ENCODE assay signal across 20 cellular contexts in the genomic region with DNA sequence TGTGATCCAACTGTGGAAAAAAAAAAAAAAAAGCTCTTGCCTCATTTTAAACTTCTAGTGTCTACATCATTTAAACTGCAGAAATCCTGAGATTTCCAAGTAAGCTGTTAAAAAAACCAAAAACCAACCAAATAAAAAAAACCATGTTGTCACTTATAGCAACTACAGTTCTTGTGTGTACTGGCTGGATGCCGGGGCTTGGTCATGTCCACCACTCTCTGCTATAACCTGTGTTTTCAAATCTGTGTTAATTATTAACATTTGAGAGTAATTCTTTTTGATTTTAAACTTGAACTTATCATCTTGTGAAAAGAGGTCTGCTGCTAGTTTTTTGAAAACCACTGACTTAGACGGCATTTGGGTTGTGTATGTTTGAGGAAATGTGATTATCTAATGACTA. TPM values are rescaled to one million over a fixed set of nuclear protein-coding genes. Genes with fewer than 3 reads are reported as not detected.
DNase-seq lines count a peak whose midpoint lies in the region; ATAC-seq, FAIRE-seq and TF ChIP-seq lines count a peak whose summit lies in the region.
"Had no signal": no experiment of that assay in that cellular context is flagged by ENCODE, and none has a peak within 500 bp of the region (broad histone marks: within the 10 kb centered on the region; RNA-seq: fewer than 3 reads in every experiment).

No MANE protein-coding gene starts in this region.

- H3K4me1 ChIP-seq in liver (ENCODE audit: control insufficient read depth in 4 of 4, insufficient read depth in 4 of 4, low read length in 3 of 4) (peaks cover 5 to 29% (median 22%) of the 10 kb centered on the region in 4 donors), HepG2 (ENCODE audit: insufficient read depth, low read length) (no peaks in the 10 kb centered on the region), pancreas (no peaks in the 10 kb centered on the region), upper lobe of right lung (peaks cover 8% of the 10 kb centered on the region), neural progenitor cell (no peaks in the 10 kb centered on the region)

- TF ChIP-seq EP300 in HepG2 (IDR thresholded peaks at IDR 0.05; ENCODE audit: low read depth in 2 of 2, low read length in 2 of 2): no peak
- no peak for TF ChIP-seq EP300 in HepG2 (CRISPR knock-in tag; IDR thresholded peaks at IDR 0.05; ENCODE audit: borderline replicate concordance)

- in situ Hi-C loops in HepG2 (cut with HindIII; ENCODE audit: extremely low pct_ligation_motif_present, low pct_unique_long_range_greater_than_20kb): no loop called here

- H3K27ac ChIP-seq in liver (ENCODE audit: low read depth in 1 of 2, low read length in 2 of 2): peak overlapping the region; percentile 64 to 71
- H3K27ac ChIP-seq in HepG2 (ENCODE audit: extremely low read length, insufficient read depth, low read length): no peak overlapping the region
- H3K27ac ChIP-seq in pancreas: no peak overlapping the region
- H3K27ac ChIP-seq in upper lobe of right lung: peak overlapping the region; percentile 66
- no peak overlapping the region for H3K27ac ChIP-seq in neural progenitor cell

- BruUV-seq in HepG2 (replicated peaks; lab: Mats Ljungman, UMichigan): no TSS peak

- H3K4me3 ChIP-seq in liver (ENCODE audit: low read depth in 1 of 3, low read length in 3 of 3): no peak overlapping the region
- no peak overlapping the region for H3K4me3 ChIP-seq in HepG2 (replicated peaks in 1 of 3; ENCODE audit: insufficient read depth in 1 of 3, low read depth in 2 of 3, low read length in 3 of 3)
- no peak overlapping the region for H3K4me3 ChIP-seq in pancreas
- H3K4me3 ChIP-seq in upper lobe of right lung: no peak overlapping the region
- H3K4me3 ChIP-seq in neural progenitor cell: no peak overlapping the region

- H3K4me1 Mint-ChIP-seq in WTC11 (peaks cover 16% of the 10 kb centered on the region), neural progenitor cell (peaks cover 8% of the 10 kb centered on the region)

- H3K9me3 Mint-ChIP-seq in WTC11 (no peaks in the 10 kb centered on the region), neural progenitor cell (no peaks in the 10 kb centered on the region)
- H3K9me3 Mint-ChIP-seq: CD8-positive, alpha-beta T cell had no signal

- intact Hi-C loops in HepG2 (cut with micrococcal nuclease; ENCODE audit: unreplicated experiment) (no loop called here), pancreas (cut with DNase I) (no loop called here), upper lobe of right lung (cut with DNase I) (no loop called here)

- H3K9ac ChIP-seq in liver (ENCODE audit: low read depth in 1 of 2, low read length in 2 of 2) (peak overlapping the region in 1 of 2 donors; percentile 7), HepG2 (ENCODE audit: insufficient read depth, low read depth, low read length) (no peak overlapping the region), neural progenitor cell (no peak overlapping the region)

- H3K36me3 ChIP-seq in liver (ENCODE audit: control insufficient read depth in 4 of 4, insufficient read depth in 3 of 4, low read depth in 1 of 4, low read length in 3 of 4) (peaks cover 2 to 42% (median 17%) of the 10 kb centered on the region in 4 donors), HepG2 (replicated peaks in 1 of 2; ENCODE audit: control insufficient read depth in 1 of 2, insufficient read depth in 2 of 2, low read length in 2 of 2) (peaks cover 9 to 26% of the 10 kb centered on the region in 2 experiments; a peak in 4 of 5 replicates), pancreas (peaks cover 0 to 22% (median 0%) of the 10 kb centered on the region in 3 donors), upper lobe of right lung (peaks cover 12% of the 10 kb centered on the region), neural progenitor cell (no peaks in the 10 kb centered on the region)

- FAIRE-seq in HepG2 (lab: Jason Lieb, UNC) (no peak), pancreas (lab: Jason Lieb, UNC) (no peak)

- no peak overlapping the region for H3K27ac Mint-ChIP-seq in WTC11
- no peak overlapping the region for H3K27ac Mint-ChIP-seq in neural progenitor cell
- H3K27ac Mint-ChIP-seq: CD8-positive, alpha-beta T cell had no signal

- H3K9me3 ChIP-seq in liver (ENCODE audit: control insufficient read depth in 4 of 4, low read length in 3 of 4): no peaks in the 10 kb centered on the region
- H3K9me3 ChIP-seq in HepG2 (ENCODE audit: low read length): no peaks in the 10 kb centered on the region
- no peaks in the 10 kb centered on the region for H3K9me3 ChIP-seq in pancreas
- no peaks in the 10 kb centered on the region for H3K9me3 ChIP-seq in upper lobe of right lung
- no peaks in the 10 kb centered on the region for H3K9me3 ChIP-seq in neural progenitor cell (ENCODE audit: low read depth)

- no peaks in the 10 kb centered on the region for H3K27me3 Mint-ChIP-seq in WTC11 (ENCODE audit: low read depth)
- H3K27me3 Mint-ChIP-seq in neural progenitor cell (ENCODE audit: insufficient read depth, low read depth): peaks cover 2% of the 10 kb centered on the region

- H3K4me3 Mint-ChIP-seq in WTC11 (no peak overlapping the region), neural progenitor cell (no peak overlapping the region)
- H3K4me3 Mint-ChIP-seq: CD8-positive, alpha-beta T cell had no signal

- no peaks in the 10 kb centered on the region for H4K20me1 ChIP-seq in HepG2 (ENCODE audit: insufficient read depth, low read length)
- H4K20me1 ChIP-seq in neural progenitor cell (ENCODE audit: low read depth): no peaks in the 10 kb centered on the region

- peaks cover 10% of the 10 kb centered on the region for H3K36me3 Mint-ChIP-seq in WTC11
- H3K36me3 Mint-ChIP-seq in neural progenitor cell: peaks cover 22% of the 10 kb centered on the region

- ATAC-seq in HepG2 (no peak), pancreas (peak in 3 of 4 donors; percentile 69 to 81 (median 72)), upper lobe of right lung (no peak), WTC11 (no peak), HG02885 (IDR thresholded peaks at IDR 0.05; ENCODE audit: poor library complexity, unreplicated experiment) (no peak)
- ATAC-seq: CD8-positive, alpha-beta T cell had no signal

- H3K79me2 ChIP-seq in HepG2 (ENCODE audit: insufficient read depth, low read length) (no peaks in the 10 kb centered on the region), neural progenitor cell (ENCODE audit: low read depth) (no peaks in the 10 kb centered on the region)

- H3K4me2 ChIP-seq in HepG2 (ENCODE audit: low read depth, low read length): no peak overlapping the region
- H3K4me2 ChIP-seq in neural progenitor cell: no peak overlapping the region

- TF ChIP-seq RAD21 in liver (IDR thresholded peaks at IDR 0.05): no peak
- no peak for TF ChIP-seq RAD21 in HepG2 (CRISPR knock-in tag; IDR thresholded peaks at IDR 0.05)

- WGBS in liver: 31% methylated on average over 2 of the region's 2 CpGs
- WGBS in HepG2 (ENCODE audit: low lambda C conversion rate): 65% methylated on average over 2 of the region's 2 CpGs
- 21 to 33% methylated on average over 2 of the region's 2 CpGs for WGBS in pancreas, 2 donors

- POLR2A ChIA-PET in HepG2 (lab: Yijun Ruan, JAX): no interaction called here
- POLR2A ChIA-PET in WTC11 (lab: Charles Lee): no interaction called here

- no peak overlapping the region for H2AFZ ChIP-seq in HepG2 (ENCODE audit: low read length)
- H2AFZ ChIP-seq in neural progenitor cell (replicated peaks): no peak overlapping the region

- no peak for TF ChIP-seq CTCF in liver (IDR thresholded peaks at IDR 0.05; ENCODE audit: low read depth, low read length, missing input control)
- no peak for TF ChIP-seq CTCF in HepG2 (CRISPR knock-in tag; IDR thresholded peaks at IDR 0.05)
- TF ChIP-seq CTCF in pancreas (IDR thresholded peaks at IDR 0.05): no peak
- no peak for TF ChIP-seq CTCF in upper lobe of right lung (IDR thresholded peaks at IDR 0.05)
- no peak for TF ChIP-seq CTCF in WTC11 (IDR thresholded peaks at IDR 0.05)
- TF ChIP-seq CTCF in neural progenitor cell (IDR thresholded peaks at IDR 0.05): no peak

- H3K27me3 ChIP-seq in liver (ENCODE audit: control insufficient read depth in 4 of 4, insufficient read depth in 4 of 4, low read length in 3 of 4) (no peaks in the 10 kb centered on the region), HepG2 (ENCODE audit: control insufficient read depth in 1 of 2, insufficient read depth in 2 of 2, low read length in 2 of 2) (no peaks in the 10 kb centered on the region), pancreas (no peaks in the 10 kb centered on the region), upper lobe of right lung (no peaks in the 10 kb centered on the region), neural progenitor cell (no peaks in the 10 kb centered on the region)

- no peaks in the 10 kb centered on the region for H3F3A ChIP-seq in neural progenitor cell (ENCODE audit: low read depth)

- DNase-seq in HepG2 (ENCODE audit: low spot score) (no peak), kidney glomerular epithelial cell (lab: John Stamatoyannopoulos, UW) (peak; percentile 48), pancreas (peak in 2 of 6 donors; percentile 33 to 34), upper lobe of right lung (no peak), WTC11 (ENCODE audit: low spot score) (no peak), neural progenitor cell (ENCODE audit: low spot score) (no peak)
- DNase-seq: 8988T; C1 segment of cervical spinal cord; CD8-positive, alpha-beta T cell; DMS53; GDM1; GOT3; HCEC 1CT; Karpas-422; MV-4-11; NCI-H1105 treated with DMSO at 0.1 percent for 48 hours; NCI-H2171; Right ventricle myocardium superior had no signal

- no peak for TF ChIP-seq POLR2A in HepG2 (IDR thresholded peaks at IDR 0.05; ENCODE audit: insufficient read depth in 1 of 2, low read depth in 2 of 2, low read length in 2 of 2)

- CTCF ChIA-PET in HepG2 (lab: Yijun Ruan, JAX; ENCODE audit: low intra/inter-chr PET ratio, low total read pairs): no interaction called here
- CTCF ChIA-PET in WTC11 (lab: Charles Lee): interaction anchor here (1.2 to 1.9 kb wide), 4 partner anchors 18 to 64 kb away, joined by 4 to 7 read pairs (median 6); no protein-coding TSS in a partner anchor

RNA-seq across cellular contexts. Expression of a gene that starts 32.2 kb away (rescaled TPM):
- total RNA-seq in liver: 10 to 100 TPM; 28.7 to 44.5 TPM
- polyA plus RNA-seq in liver: 10 to 100 TPM; 60.7 to 66.9 TPM
- 47.6 and 51.7 TPM in 2 replicates for total RNA-seq in HepG2 (2016; rRNA removed; fragmentation: Illumina TruSeq; extraction: Trizol)
- total RNA-seq in HepG2 (2016; cell fraction: cytosol; rRNA removed; fragmentation: Illumina TruSeq; extraction: Trizol; ENCODE audit: low read depth): 16.5 and 25.0 TPM in 2 replicates
- 48.2 and 51.2 TPM in 2 replicates for total RNA-seq in HepG2 (2016; cell fraction: insoluble cytoplasmic fraction; rRNA removed; fragmentation: Illumina TruSeq; extraction: Trizol)
- total RNA-seq in HepG2 (2016; cell fraction: membrane; rRNA removed; fragmentation: Illumina TruSeq; extraction: Trizol): 24.9 and 33.2 TPM in 2 replicates
- 27.0 and 29.0 TPM in 2 replicates for total RNA-seq in HepG2 (2016; cell fraction: nucleus; rRNA removed; fragmentation: Illumina TruSeq; extraction: Trizol)
- 35.3 and 44.7 TPM in 2 replicates for polyA plus RNA-seq in HepG2 (2011; rRNA removed)
- polyA plus RNA-seq in HepG2 (2011; cell fraction: cytosol; rRNA removed): 51.3 and 78.1 TPM in 2 replicates
- 37.6 and 38.4 TPM in 2 replicates for polyA plus RNA-seq in HepG2 (2011; cell fraction: nucleus; rRNA removed)
- 16.2 and 31.9 TPM in 2 replicates for polyA plus RNA-seq in HepG2 (2012)
- 22.8 and 28.7 TPM in 2 replicates for polyA plus RNA-seq in HepG2 (2016; cell fraction: cytosol; fragmentation: Illumina TruSeq; extraction: Trizol; ENCODE audit: low read depth)
- polyA plus RNA-seq in HepG2 (2016; cell fraction: insoluble cytoplasmic fraction; fragmentation: Illumina TruSeq; extraction: Trizol; ENCODE audit: low read depth): 39.0 and 42.7 TPM in 2 replicates
- 26.7 and 27.3 TPM in 2 replicates for polyA plus RNA-seq in HepG2 (2016; cell fraction: membrane; fragmentation: Illumina TruSeq; extraction: Trizol; ENCODE audit: low read depth)
- polyA plus RNA-seq in HepG2 (2016; cell fraction: nucleus; fragmentation: Illumina TruSeq; extraction: Trizol; ENCODE audit: insufficient read depth, low read depth): 47.0 TPM in 2 replicates
- polyA minus RNA-seq in HepG2 (2011; rRNA and poly(A)+ RNA removed; ENCODE audit: low replicate concordance): 35.1 and 45.0 TPM in 2 replicates
- 15.2 and 16.8 TPM in 2 replicates for polyA minus RNA-seq in HepG2 (2011; cell fraction: cytosol; rRNA and poly(A)+ RNA removed)
- polyA minus RNA-seq in HepG2 (2011; cell fraction: nucleus; rRNA and poly(A)+ RNA removed): 4.4 and 8.2 TPM in 2 replicates
- total RNA-seq in pancreas: 10 to 100 TPM in 1 of 6 donors, 1 to 10 TPM in 5; 3.2 to 15.7 (median 6.6) TPM
- polyA plus RNA-seq in pancreas: 10 to 100 TPM in 1 of 2 donors, 1 to 10 TPM in 1; 8.2 to 10.2 TPM
- total RNA-seq in upper lobe of right lung: 22.8 TPM
- 26.1 to 32.5 TPM (median 27.6 TPM) in 3 replicates for total RNA-seq in WTC11 (2021)
- total RNA-seq in neural progenitor cell (ENCODE audit: low replicate concordance): 16.6 and 29.2 TPM in 2 replicates

Comparison
In these comparisons a context has a peak if more than half of its experiments do, and no peak if none do; other contexts are left out.
1. H3K27ac ChIP-seq: peak in liver (2 of 2) and upper lobe of right lung (single experiment); none in HepG2 (single experiment), pancreas (0 of 4) and neural progenitor cell (single experiment).
2. ATAC-seq: peak in pancreas (3 of 4); none in HepG2 (single experiment), upper lobe of right lung (single experiment), WTC11 (single experiment) and HG02885 (single experiment).